ENCODE assay signal across 1 cellular context in the genomic region with DNA sequence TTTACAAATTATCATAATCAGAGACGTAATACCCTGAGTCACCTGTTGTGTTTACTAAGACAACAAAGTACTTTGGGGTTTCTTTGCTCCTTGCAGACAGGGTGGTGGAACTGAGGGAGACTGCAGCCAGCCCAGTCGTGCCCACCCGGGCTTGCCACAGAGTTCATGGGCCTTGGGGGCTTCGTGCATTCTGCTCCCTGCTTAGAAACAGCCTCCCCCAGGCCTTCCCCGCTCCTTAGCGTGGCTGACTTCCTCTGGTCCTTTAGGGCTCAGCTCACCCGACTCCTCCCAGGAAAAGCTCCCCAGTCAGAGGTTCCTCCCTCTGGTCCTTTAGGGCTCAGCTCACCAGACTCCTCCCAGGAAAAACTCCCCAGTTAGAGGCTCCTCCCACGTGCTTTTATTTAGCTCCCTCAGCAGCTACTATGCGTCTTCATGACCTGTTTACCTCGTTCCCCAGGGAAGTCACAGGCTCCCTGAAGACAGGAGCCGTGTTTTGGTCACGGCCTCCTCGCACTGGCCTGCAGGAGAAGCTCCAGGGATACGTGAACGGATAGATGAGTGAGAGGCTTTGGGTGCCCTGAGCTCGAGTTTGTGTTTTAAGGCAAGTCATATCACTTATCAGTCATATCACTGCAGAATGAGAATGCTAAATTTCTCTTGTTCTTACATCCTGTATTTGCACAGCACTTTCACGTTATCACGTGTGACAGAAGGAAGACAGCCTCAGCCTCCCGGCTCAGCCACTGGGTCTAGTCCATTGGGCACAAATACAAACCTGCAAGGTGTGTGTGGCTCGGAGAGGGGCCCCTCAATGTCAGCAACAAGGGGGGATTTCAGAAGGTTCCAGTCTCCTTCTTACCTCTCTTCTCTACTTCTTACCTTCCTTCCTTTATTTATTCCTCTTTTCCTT.
TF ChIP-seq lines count a peak whose summit lies in the region.

No MANE protein-coding gene starts in this region.

TF ChIP-seq in K562, 482 proteins besides CTCF, POLR2A, EP300 and RAD21 (continued from another document and continues in another):
- TF ChIP-seq, protein P1, sequence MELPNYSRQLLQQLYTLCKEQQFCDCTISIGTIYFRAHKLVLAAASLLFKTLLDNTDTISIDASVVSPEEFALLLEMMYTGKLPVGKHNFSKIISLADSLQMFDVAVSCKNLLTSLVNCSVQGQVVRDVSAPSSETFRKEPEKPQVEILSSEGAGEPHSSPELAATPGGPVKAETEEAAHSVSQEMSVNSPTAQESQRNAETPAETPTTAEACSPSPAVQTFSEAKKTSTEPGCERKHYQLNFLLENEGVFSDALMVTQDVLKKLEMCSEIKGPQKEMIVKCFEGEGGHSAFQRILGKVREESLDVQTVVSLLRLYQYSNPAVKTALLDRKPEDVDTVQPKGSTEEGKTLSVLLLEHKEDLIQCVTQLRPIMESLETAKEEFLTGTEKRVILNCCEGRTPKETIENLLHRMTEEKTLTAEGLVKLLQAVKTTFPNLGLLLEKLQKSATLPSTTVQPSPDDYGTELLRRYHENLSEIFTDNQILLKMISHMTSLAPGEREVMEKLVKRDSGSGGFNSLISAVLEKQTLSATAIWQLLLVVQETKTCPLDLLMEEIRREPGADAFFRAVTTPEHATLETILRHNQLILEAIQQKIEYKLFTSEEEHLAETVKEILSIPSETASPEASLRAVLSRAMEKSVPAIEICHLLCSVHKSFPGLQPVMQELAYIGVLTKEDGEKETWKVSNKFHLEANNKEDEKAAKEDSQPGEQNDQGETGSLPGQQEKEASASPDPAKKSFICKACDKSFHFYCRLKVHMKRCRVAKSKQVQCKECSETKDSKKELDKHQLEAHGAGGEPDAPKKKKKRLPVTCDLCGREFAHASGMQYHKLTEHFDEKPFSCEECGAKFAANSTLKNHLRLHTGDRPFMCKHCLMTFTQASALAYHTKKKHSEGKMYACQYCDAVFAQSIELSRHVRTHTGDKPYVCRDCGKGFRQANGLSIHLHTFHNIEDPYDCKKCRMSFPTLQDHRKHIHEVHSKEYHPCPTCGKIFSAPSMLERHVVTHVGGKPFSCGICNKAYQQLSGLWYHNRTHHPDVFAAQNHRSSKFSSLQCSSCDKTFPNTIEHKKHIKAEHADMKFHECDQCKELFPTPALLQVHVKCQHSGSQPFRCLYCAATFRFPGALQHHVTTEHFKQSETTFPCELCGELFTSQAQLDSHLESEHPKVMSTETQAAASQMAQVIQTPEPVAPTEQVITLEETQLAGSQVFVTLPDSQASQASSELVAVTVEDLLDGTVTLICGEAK (IDR thresholded peaks at IDR 0.05) = peak; percentile 44
- TF ChIP-seq, protein P1 (CRISPR knock-in tag; IDR thresholded peaks at IDR 0.05) = no peak
- TF ChIP-seq WHSC1 (IDR thresholded peaks at IDR 0.05; ENCODE audit: low read length) (no peak), POLR2AphosphoS5 (IDR thresholded peaks at IDR 0.05; ENCODE audit: control insufficient read depth, insufficient read depth, low read depth, low read length) (peak; percentile 75), LARP7 (IDR thresholded peaks at IDR 0.05) (no peak), ETS2 (tag; IDR thresholded peaks at IDR 0.05; ENCODE audit: borderline replicate concordance, poor library complexity, severe bottlenecking) (no peak), XRCC4 (IDR thresholded peaks at IDR 0.05; ENCODE audit: extremely low read depth, insufficient read depth, insufficient read length) (no peak), SIX5 (IDR thresholded peaks at IDR 0.05; ENCODE audit: borderline replicate concordance in 1 of 2, insufficient read depth in 1 of 2, low read depth in 1 of 2, low read length in 2 of 2) (no peak), SMAD1 (IDR thresholded peaks at IDR 0.05; ENCODE audit: low read depth, low read length, partially characterized antibody) (peak; percentile 83), MXI1 (IDR thresholded peaks at IDR 0.05; ENCODE audit: low read depth, low read length) (no peak), GATAD2A (IDR thresholded peaks at IDR 0.05) (no peak; the same call in 1 of the 2 replicates), U2AF1 (optimal IDR thresholded peaks at IDR 0.05; ENCODE audit: low read depth, low read length) (no peak), MCM5 (IDR thresholded peaks at IDR 0.05; ENCODE audit: low read depth) (no peak), KLF13 (tag; IDR thresholded peaks at IDR 0.05; ENCODE audit: borderline replicate concordance, low read depth) (no peak), ARID2 (IDR thresholded peaks at IDR 0.05) (no peak), STAG1 (CRISPR knock-in tag; IDR thresholded peaks at IDR 0.05; ENCODE audit: borderline replicate concordance) (no peak), ZNF77 (CRISPR knock-in tag; IDR thresholded peaks at IDR 0.05) (no peak), SRSF1 (IDR thresholded peaks at IDR 0.05; ENCODE audit: low read depth, low read length) (no peak), SLC30A9 (CRISPR knock-in tag; IDR thresholded peaks at IDR 0.05) (no peak), MAZ (CRISPR knock-in tag; conservative IDR thresholded peaks at IDR 0.05 in 1 of 2, IDR thresholded peaks at IDR 0.05 in 1 of 2) (peak; percentile 14 to 61; a peak in 3 of 4 replicates), ZNF239 (CRISPR knock-in tag; IDR thresholded peaks at IDR 0.05) (no peak), CAMTA2 (CRISPR knock-in tag; conservative IDR thresholded peaks at IDR 0.05) (no peak), BRCA1 (IDR thresholded peaks at IDR 0.05) (no peak), BRCA1 (CRISPR knock-in tag; IDR thresholded peaks at IDR 0.05) (no peak), TCF3 (CRISPR knock-in tag; IDR thresholded peaks at IDR 0.05) (peak; percentile 81), MIER1 (IDR thresholded peaks at IDR 0.05; ENCODE audit: low read depth) (no peak), ZC3H11A (IDR thresholded peaks at IDR 0.05; ENCODE audit: low read depth, low read length) (no peak), STAT5B (CRISPR knock-in tag; IDR thresholded peaks at IDR 0.05) (no peak)
- TF ChIP-seq, protein P2, sequence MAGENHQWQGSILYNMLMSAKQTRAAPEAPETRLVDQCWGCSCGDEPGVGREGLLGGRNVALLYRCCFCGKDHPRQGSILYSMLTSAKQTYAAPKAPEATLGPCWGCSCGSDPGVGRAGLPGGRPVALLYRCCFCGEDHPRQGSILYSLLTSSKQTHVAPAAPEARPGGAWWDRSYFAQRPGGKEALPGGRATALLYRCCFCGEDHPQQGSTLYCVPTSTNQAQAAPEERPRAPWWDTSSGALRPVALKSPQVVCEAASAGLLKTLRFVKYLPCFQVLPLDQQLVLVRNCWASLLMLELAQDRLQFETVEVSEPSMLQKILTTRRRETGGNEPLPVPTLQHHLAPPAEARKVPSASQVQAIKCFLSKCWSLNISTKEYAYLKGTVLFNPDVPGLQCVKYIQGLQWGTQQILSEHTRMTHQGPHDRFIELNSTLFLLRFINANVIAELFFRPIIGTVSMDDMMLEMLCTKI (IDR thresholded peaks at IDR 0.05; ENCODE audit: partially characterized antibody) = no peak
- TF ChIP-seq, protein P3, sequence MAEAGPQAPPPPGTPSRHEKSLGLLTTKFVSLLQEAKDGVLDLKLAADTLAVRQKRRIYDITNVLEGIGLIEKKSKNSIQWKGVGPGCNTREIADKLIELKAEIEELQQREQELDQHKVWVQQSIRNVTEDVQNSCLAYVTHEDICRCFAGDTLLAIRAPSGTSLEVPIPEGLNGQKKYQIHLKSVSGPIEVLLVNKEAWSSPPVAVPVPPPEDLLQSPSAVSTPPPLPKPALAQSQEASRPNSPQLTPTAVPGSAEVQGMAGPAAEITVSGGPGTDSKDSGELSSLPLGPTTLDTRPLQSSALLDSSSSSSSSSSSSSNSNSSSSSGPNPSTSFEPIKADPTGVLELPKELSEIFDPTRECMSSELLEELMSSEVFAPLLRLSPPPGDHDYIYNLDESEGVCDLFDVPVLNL (CRISPR knock-in tag; IDR thresholded peaks at IDR 0.05; ENCODE audit: low read depth) = no peak
- TF ChIP-seq, protein P4, sequence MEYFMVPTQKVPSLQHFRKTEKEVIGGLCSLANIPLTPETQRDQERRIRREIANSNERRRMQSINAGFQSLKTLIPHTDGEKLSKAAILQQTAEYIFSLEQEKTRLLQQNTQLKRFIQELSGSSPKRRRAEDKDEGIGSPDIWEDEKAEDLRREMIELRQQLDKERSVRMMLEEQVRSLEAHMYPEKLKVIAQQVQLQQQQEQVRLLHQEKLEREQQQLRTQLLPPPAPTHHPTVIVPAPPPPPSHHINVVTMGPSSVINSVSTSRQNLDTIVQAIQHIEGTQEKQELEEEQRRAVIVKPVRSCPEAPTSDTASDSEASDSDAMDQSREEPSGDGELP (CRISPR knock-in tag; IDR thresholded peaks at IDR 0.05; ENCODE audit: borderline replicate concordance) = peak; percentile 72; the same call in 1 of the 2 replicates
- TF ChIP-seq, protein P5, sequence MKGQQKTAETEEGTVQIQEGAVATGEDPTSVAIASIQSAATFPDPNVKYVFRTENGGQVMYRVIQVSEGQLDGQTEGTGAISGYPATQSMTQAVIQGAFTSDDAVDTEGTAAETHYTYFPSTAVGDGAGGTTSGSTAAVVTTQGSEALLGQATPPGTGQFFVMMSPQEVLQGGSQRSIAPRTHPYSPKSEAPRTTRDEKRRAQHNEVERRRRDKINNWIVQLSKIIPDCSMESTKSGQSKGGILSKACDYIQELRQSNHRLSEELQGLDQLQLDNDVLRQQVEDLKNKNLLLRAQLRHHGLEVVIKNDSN (CRISPR knock-in tag; IDR thresholded peaks at IDR 0.05) = peak; percentile 75
- TF ChIP-seq, protein P6, sequence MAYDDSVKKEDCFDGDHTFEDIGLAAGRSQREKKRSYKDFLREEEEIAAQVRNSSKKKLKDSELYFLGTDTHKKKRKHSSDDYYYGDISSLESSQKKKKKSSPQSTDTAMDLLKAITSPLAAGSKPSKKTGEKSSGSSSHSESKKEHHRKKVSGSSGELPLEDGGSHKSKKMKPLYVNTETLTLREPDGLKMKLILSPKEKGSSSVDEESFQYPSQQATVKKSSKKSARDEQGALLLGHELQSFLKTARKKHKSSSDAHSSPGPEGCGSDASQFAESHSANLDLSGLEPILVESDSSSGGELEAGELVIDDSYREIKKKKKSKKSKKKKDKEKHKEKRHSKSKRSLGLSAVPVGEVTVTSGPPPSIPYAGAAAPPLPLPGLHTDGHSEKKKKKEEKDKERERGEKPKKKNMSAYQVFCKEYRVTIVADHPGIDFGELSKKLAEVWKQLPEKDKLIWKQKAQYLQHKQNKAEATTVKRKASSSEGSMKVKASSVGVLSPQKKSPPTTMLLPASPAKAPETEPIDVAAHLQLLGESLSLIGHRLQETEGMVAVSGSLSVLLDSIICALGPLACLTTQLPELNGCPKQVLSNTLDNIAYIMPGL (CRISPR knock-in tag; IDR thresholded peaks at IDR 0.05) = peak; percentile 30; the same call in 1 of the 2 replicates
- TF ChIP-seq, protein P7, sequence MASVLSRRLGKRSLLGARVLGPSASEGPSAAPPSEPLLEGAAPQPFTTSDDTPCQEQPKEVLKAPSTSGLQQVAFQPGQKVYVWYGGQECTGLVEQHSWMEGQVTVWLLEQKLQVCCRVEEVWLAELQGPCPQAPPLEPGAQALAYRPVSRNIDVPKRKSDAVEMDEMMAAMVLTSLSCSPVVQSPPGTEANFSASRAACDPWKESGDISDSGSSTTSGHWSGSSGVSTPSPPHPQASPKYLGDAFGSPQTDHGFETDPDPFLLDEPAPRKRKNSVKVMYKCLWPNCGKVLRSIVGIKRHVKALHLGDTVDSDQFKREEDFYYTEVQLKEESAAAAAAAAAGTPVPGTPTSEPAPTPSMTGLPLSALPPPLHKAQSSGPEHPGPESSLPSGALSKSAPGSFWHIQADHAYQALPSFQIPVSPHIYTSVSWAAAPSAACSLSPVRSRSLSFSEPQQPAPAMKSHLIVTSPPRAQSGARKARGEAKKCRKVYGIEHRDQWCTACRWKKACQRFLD (CRISPR knock-in tag; IDR thresholded peaks at IDR 0.05) = peak; percentile 28; the same call in 1 of the 2 replicates
- TF ChIP-seq, protein P8, sequence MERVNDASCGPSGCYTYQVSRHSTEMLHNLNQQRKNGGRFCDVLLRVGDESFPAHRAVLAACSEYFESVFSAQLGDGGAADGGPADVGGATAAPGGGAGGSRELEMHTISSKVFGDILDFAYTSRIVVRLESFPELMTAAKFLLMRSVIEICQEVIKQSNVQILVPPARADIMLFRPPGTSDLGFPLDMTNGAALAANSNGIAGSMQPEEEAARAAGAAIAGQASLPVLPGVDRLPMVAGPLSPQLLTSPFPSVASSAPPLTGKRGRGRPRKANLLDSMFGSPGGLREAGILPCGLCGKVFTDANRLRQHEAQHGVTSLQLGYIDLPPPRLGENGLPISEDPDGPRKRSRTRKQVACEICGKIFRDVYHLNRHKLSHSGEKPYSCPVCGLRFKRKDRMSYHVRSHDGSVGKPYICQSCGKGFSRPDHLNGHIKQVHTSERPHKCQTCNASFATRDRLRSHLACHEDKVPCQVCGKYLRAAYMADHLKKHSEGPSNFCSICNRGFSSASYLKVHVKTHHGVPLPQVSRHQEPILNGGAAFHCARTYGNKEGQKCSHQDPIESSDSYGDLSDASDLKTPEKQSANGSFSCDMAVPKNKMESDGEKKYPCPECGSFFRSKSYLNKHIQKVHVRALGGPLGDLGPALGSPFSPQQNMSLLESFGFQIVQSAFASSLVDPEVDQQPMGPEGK (CRISPR knock-in tag; IDR thresholded peaks at IDR 0.05; ENCODE audit: borderline replicate concordance) = peak; percentile 50; the same call in 1 of the 2 replicates
- TF ChIP-seq, protein P9, sequence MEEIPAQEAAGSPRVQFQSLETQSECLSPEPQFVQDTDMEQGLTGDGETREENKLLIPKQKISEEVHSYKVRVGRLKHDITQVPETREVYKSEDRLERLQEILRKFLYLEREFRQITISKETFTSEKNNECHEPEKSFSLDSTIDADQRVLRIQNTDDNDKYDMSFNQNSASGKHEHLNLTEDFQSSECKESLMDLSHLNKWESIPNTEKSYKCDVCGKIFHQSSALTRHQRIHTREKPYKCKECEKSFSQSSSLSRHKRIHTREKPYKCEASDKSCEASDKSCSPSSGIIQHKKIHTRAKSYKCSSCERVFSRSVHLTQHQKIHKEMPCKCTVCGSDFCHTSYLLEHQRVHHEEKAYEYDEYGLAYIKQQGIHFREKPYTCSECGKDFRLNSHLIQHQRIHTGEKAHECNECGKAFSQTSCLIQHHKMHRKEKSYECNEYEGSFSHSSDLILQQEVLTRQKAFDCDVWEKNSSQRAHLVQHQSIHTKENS (CRISPR knock-in tag; IDR thresholded peaks at IDR 0.05) = no peak
